8 cellular contexts compared by ENCODE assay signal in the genomic region with DNA sequence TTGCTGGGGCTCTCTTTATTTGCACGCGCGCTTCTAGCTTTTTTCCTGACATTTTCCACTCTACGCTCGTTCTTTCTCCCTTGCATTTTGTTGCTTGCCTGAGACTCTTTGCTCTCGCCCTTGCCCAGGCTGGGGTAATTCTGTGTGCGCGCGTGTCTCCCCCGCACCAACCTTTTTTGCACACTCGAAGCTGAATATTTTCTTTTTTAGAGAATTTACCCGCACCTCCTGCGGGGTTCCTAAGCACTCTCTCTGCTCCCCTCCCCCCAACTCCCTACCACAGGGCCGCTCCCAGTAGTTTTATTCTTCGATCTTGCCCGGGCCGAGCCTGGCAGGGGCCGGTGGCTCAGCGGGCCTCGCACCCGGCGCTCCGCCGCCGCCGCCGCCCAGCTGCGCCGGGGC. TPM values are rescaled to one million over a fixed set of nuclear protein-coding genes. Genes with fewer than 3 reads are reported as not detected.
A peak's percentile ranks its signal among the peaks of the same experiment; 100 is the strongest.
DNase-seq lines count a peak whose midpoint lies in the region; TF ChIP-seq lines count a peak whose summit lies in the region.

No MANE protein-coding gene starts in this region.

- H3K27ac Mint-ChIP-seq in Caco-2 (ENCODE audit: unreplicated experiment): no peak overlapping the region

- H3K4me3 ChIP-seq in Caco-2 (ENCODE audit: low read depth, low read length) (peak overlapping the region; percentile 61), OCI-LY1 (ENCODE audit: low read depth, low read length, poor library complexity, severe bottlenecking) (peak overlapping the region; percentile 54), epithelial cell of esophagus (ENCODE audit: low read length) (peak overlapping the region; percentile 61), ovary (peak overlapping the region; percentile 55)

- TF ChIP-seq CTCF in Caco-2 (IDR thresholded peaks at IDR 0.05; ENCODE audit: insufficient read depth in 1 of 2, low read depth in 1 of 2, low read length in 1 of 2, severe bottlenecking in 1 of 2, unreplicated experiment in 1 of 2) (no peak), OCI-LY1 (IDR thresholded peaks at IDR 0.05; ENCODE audit: low read length) (no peak), epithelial cell of esophagus (IDR thresholded peaks at IDR 0.05; ENCODE audit: insufficient read depth, low read depth, low read length, missing control alignments) (no peak), ovary (IDR thresholded peaks at IDR 0.05) (no peak), GM13976 (IDR thresholded peaks at IDR 0.05; ENCODE audit: borderline replicate concordance, control extremely low read depth, extremely low read depth, insufficient read depth, missing control alignments) (no peak)

- TF ChIP-seq EP300 in ovary (IDR thresholded peaks at IDR 0.05): no peak

- peaks cover 21% of the 10 kb centered on the region for H3K4me1 Mint-ChIP-seq in Caco-2 (ENCODE audit: low read depth, unreplicated experiment)

- H3K36me3 ChIP-seq in Caco-2 (ENCODE audit: control insufficient read depth, insufficient read depth, low read length): no peaks in the 10 kb centered on the region
- no peaks in the 10 kb centered on the region for H3K36me3 ChIP-seq in OCI-LY1 (ENCODE audit: insufficient read depth, low read length)
- no peaks in the 10 kb centered on the region for H3K36me3 ChIP-seq in ovary

- H2AFZ ChIP-seq in OCI-LY1 (ENCODE audit: low read length): no peak overlapping the region

- no peaks in the 10 kb centered on the region for H3K79me2 ChIP-seq in OCI-LY1 (ENCODE audit: insufficient read depth, low read length)

- H3F3A ChIP-seq in OCI-LY1 (ENCODE audit: insufficient read depth, low read length): peaks cover 5% of the 10 kb centered on the region

- no peaks in the 10 kb centered on the region for H3K9me3 ChIP-seq in Caco-2
- H3K9me3 ChIP-seq in OCI-LY1 (ENCODE audit: low read length): no peaks in the 10 kb centered on the region
- H3K9me3 ChIP-seq in ovary: no peaks in the 10 kb centered on the region

- H3K27me3 ChIP-seq in Caco-2 (replicated peaks; ENCODE audit: control insufficient read depth, insufficient read depth, low read length) (no peaks in the 10 kb centered on the region), OCI-LY1 (ENCODE audit: insufficient read depth, low read length) (peaks cover 13% of the 10 kb centered on the region; the same call in 1 of the 2 replicates), ovary (no peaks in the 10 kb centered on the region)

- 0 to 1% (median 0%) methylated on average over 25 to 29 of the region's 29 CpGs for WGBS in ovary, 3 donors

- no peaks in the 10 kb centered on the region for H4K20me1 ChIP-seq in OCI-LY1 (ENCODE audit: insufficient read depth, low read length)

- H3K9me3 Mint-ChIP-seq in Caco-2 (ENCODE audit: unreplicated experiment): no peaks in the 10 kb centered on the region

- H3K27me3 Mint-ChIP-seq in Caco-2 (ENCODE audit: insufficient read depth, unreplicated experiment): no peaks in the 10 kb centered on the region

- no peak overlapping the region for H3K27ac ChIP-seq in OCI-LY1 (ENCODE audit: low read depth, low read length, poor library complexity, severe bottlenecking)
- no peak overlapping the region for H3K27ac ChIP-seq in ovary

- peaks cover 10% of the 10 kb centered on the region; the same call in 1 of the 2 replicates for H3K4me1 ChIP-seq in Caco-2
- peaks cover 62% of the 10 kb centered on the region for H3K4me1 ChIP-seq in OCI-LY1 (ENCODE audit: insufficient read depth, low read length, severe bottlenecking)
- H3K4me1 ChIP-seq in ovary (ENCODE audit: insufficient read depth): peaks cover 17% of the 10 kb centered on the region

- TSS peak; percentile 55 for BruUV-seq in Caco-2 (replicated peaks; lab: Mats Ljungman, UMichigan)

- peak in 1 of 2 experiments; percentile 22 for DNase-seq in Caco-2
- no peak for DNase-seq in epithelial cell of esophagus (ENCODE audit: low read depth)
- no peak for DNase-seq in ovary
- no peak for DNase-seq in iPS-NIHi11 (ENCODE audit: low spot score)
- DNase-seq in GM19238 (ENCODE audit: insufficient read length, low spot score): no peak
- no peak for DNase-seq in NCI-H446 (lab: John Stamatoyannopoulos, UW)
- DNase-seq in GM13976 (ENCODE audit: low spot score): no peak

- CTCF ChIA-PET in Caco-2 (lab: Charles Lee): interaction anchor here (0.6 kb wide), 1 partner anchor 19 kb away, joined by 3 read pairs; no protein-coding TSS in a partner anchor

- TF ChIP-seq POLR2A in ovary (IDR thresholded peaks at IDR 0.05): no peak

- H3K4me2 ChIP-seq in OCI-LY1 (ENCODE audit: low read length): peak overlapping the region; percentile 69; the same call in 1 of the 2 replicates

- in situ Hi-C loops in GM13976 (cut with MboI; ENCODE audit: low sequenced_read_pairs, unreplicated experiment): loop anchor here (10.0 to 25.0 kb wide), 3 partner anchors 418 to 851 kb away; a partner anchor contains a TSS

- intact Hi-C loops in Caco-2 (cut with micrococcal nuclease; ENCODE audit: unreplicated experiment): loop anchor here (5.0 to 10.0 kb wide), 2 partner anchors 36 to 188 kb away; no protein-coding TSS in a partner anchor
- intact Hi-C loops in ovary (cut with DNase I): loop anchor here in 3 of 4 donors (2.0 to 10.0 kb wide), 6 partner anchors 418 to 838 kb away; no protein-coding TSS in a partner anchor

- POLR2A ChIA-PET in Caco-2 (lab: Charles Lee): interaction anchor here (1.1 kb wide), 1 partner anchor 14 kb away, joined by 5 read pairs; a partner anchor contains a TSS

- no peaks in the 10 kb centered on the region for H3K9me2 ChIP-seq in OCI-LY1 (ENCODE audit: low read depth, low read length)

- no peak overlapping the region for H3K9ac ChIP-seq in OCI-LY1 (ENCODE audit: low read length)

- H3K4me3 Mint-ChIP-seq in Caco-2 (ENCODE audit: unreplicated experiment): peak overlapping the region; percentile 80

- peaks cover 6% of the 10 kb centered on the region for H3K36me3 Mint-ChIP-seq in Caco-2 (ENCODE audit: insufficient read depth, unreplicated experiment)

RNA-seq across cellular contexts. Expression of a gene that starts 0.7 kb away (rescaled TPM):
- total RNA-seq in Caco-2 (2022) (3.5 and 4.0 TPM in 2 replicates), ovary (10 to 100 TPM in 1 of 7 donors, 1 to 10 TPM in 6; 4.0 to 12.1 (median 6.3) TPM)
- 10 to 100 TPM in 1 of 2 donors, 1 to 10 TPM in 1; 5.3 to 10.9 TPM for polyA plus RNA-seq in ovary

RNA-seq across cellular contexts. Expression of a gene that starts 14.4 kb away (rescaled TPM):
- total RNA-seq in Caco-2 (2022) (48.0 and 55.0 TPM in 2 replicates), ovary (10 to 100 TPM; 27.0 to 45.9 (median 31.5) TPM)
- polyA plus RNA-seq in ovary: 10 to 100 TPM; 26.8 to 46.6 TPM

RNA-seq across cellular contexts. Expression of a gene that starts 53.2 kb away (rescaled TPM):
- total RNA-seq in Caco-2 (2022) (11.8 and 16.3 TPM in 2 replicates), ovary (1 to 10 TPM; 3.4 to 9.6 (median 5.6) TPM)
- 10 to 100 TPM in 1 of 2 donors, 1 to 10 TPM in 1; 8.6 to 12.3 TPM for polyA plus RNA-seq in ovary
